In the genomic region with DNA sequence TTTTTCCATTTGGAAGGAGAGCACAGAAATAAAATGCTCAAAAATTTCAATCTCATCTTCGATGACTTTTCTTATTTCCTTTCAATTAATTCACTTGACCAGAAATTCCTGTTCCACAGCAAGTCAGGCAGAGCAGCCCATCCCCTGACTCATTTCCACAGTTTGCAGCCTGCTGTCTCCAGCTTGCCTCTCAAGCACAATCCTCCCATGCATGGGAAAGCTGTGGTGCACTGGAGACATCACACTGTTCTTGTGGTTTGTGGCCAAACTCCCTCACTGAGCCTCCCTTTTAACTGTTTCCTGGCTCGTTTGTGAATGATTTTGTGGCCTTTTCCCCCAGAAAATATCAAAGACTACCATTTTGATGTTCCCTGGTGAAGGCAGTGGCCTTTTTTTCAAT, we compare ENCODE assay signal across 1 cellular context.
TF ChIP-seq lines count a peak whose summit lies in the region.

No MANE protein-coding gene starts in this region.

TF ChIP-seq in GM23338, 12 proteins besides CTCF, POLR2A, EP300 and RAD21 (continued from another document):
- TF ChIP-seq ZNF462 (CRISPR knock-in tag; IDR thresholded peaks at IDR 0.05), result no peak
- no peak for TF ChIP-seq JUNB (IDR thresholded peaks at IDR 0.05; ENCODE audit: unreplicated experiment)
- no peak for TF ChIP-seq POLR2AphosphoS5 (IDR thresholded peaks at IDR 0.05; ENCODE audit: low read depth)
- no peak for TF ChIP-seq REST (IDR thresholded peaks at IDR 0.05; ENCODE audit: unreplicated experiment)
- TF ChIP-seq, protein P1, sequence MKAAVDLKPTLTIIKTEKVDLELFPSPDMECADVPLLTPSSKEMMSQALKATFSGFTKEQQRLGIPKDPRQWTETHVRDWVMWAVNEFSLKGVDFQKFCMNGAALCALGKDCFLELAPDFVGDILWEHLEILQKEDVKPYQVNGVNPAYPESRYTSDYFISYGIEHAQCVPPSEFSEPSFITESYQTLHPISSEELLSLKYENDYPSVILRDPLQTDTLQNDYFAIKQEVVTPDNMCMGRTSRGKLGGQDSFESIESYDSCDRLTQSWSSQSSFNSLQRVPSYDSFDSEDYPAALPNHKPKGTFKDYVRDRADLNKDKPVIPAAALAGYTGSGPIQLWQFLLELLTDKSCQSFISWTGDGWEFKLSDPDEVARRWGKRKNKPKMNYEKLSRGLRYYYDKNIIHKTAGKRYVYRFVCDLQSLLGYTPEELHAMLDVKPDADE (IDR thresholded peaks at IDR 0.05), result no peak
- no peak for TF ChIP-seq EZH2 (IDR thresholded peaks at IDR 0.05; ENCODE audit: low read depth, unreplicated experiment)
- no peak for TF ChIP-seq NANOG (IDR thresholded peaks at IDR 0.05; ENCODE audit: borderline replicate concordance)
- no peak for TF ChIP-seq ZNF114 (CRISPR knock-in tag; IDR thresholded peaks at IDR 0.05)
- TF ChIP-seq ZNF331 (CRISPR knock-in tag; IDR thresholded peaks at IDR 0.05; ENCODE audit: low read depth), result no peak
